ENCODE assay signal across 15 cellular contexts in the genomic region with DNA sequence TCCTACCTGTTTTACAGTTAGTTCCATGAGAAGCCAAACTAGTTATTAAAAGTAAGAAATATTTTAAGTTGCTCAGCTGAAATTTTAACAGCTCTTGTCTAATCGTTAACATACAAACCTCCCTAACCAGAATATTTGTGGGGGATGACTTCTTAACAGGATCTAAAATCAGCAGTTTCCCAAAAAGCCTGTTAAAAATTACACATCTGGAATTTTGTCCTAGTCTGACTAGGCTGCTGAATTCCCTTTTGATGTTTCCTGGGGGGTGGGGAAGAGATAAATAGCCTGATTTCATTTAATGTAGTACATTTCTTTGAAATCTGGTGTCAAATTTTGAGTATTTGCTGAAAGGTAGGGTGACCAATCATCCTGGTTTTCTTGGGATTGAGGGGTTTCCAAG.
"Had no signal": no experiment of that assay in that cellular context is flagged by ENCODE, and none has a peak within 500 bp of the region (broad histone marks: within the 10 kb centered on the region; RNA-seq: fewer than 3 reads in every experiment).

No MANE protein-coding gene starts in this region.

- H2AFZ ChIP-seq: parathyroid adenoma had no signal

- H3K4me3 Mint-ChIP-seq: activated CD4-positive, alpha-beta T cell treated with anti-CD3 and anti-CD28 coated beads, Interleukin-2, amount 10 ng/mL, durations not matched to agents 7 days and 5 days; activated naive CD4-positive, alpha-beta T cell treated with anti-CD3 and anti-CD28 coated beads, Interleukin-2, amount 10 ng/mL, durations not matched to agents 7 days and 5 days; immature natural killer cell; neural crest cell; T-helper 1 cell treated with Interleukin-12 subunit alpha and Interleukin-12 subunit beta and Interleukin-4 antibody, amounts not matched to agents 30 μg/mL and 1 μg/mL, for 36 hours had no signal

- H3K4me1 ChIP-seq: parathyroid adenoma had no signal

- H3K9me3 ChIP-seq: stomach, thoracic aorta had no signal

- H3K79me2 ChIP-seq: parathyroid adenoma had no signal

- H3K4me3 ChIP-seq: skin epidermis, stomach, thoracic aorta had no signal

- H3K27me3 Mint-ChIP-seq: activated CD4-positive, alpha-beta T cell treated with anti-CD3 and anti-CD28 coated beads, Interleukin-2, amount 10 ng/mL, durations not matched to agents 7 days and 5 days; activated naive CD4-positive, alpha-beta T cell treated with anti-CD3 and anti-CD28 coated beads, Interleukin-2, amount 10 ng/mL, durations not matched to agents 7 days and 5 days had no signal

- H3K27ac ChIP-seq: parathyroid adenoma, thoracic aorta had no signal

- H3K9me3 Mint-ChIP-seq: activated CD4-positive, alpha-beta T cell treated with anti-CD3 and anti-CD28 coated beads, Interleukin-2, amount 10 ng/mL, durations not matched to agents 7 days and 5 days; activated naive CD4-positive, alpha-beta T cell treated with anti-CD3 and anti-CD28 coated beads, Interleukin-2, amount 10 ng/mL, durations not matched to agents 7 days and 5 days; activated T-helper 2 cell treated with anti-CD3 and anti-CD28 coated beads, Interferon-gamma antibody, Interleukin-2, Interleukin-4, amounts not matched to agents 10 μg/mL and 5 μg/mL and 100 μg/mL, durations not matched to agents 14 hours and 24 hours and 36 hours; neural crest cell; T-helper 1 cell treated with Interleukin-12 subunit alpha and Interleukin-12 subunit beta and Interleukin-4 antibody, amounts not matched to agents 30 μg/mL and 1 μg/mL, for 36 hours had no signal

- H3K27ac Mint-ChIP-seq: activated CD4-positive, alpha-beta T cell treated with anti-CD3 and anti-CD28 coated beads, Interleukin-2, amount 10 ng/mL, durations not matched to agents 7 days and 5 days; activated naive CD4-positive, alpha-beta T cell treated with anti-CD3 and anti-CD28 coated beads, Interleukin-2, amount 10 ng/mL, durations not matched to agents 7 days and 5 days; activated T-helper 2 cell treated with anti-CD3 and anti-CD28 coated beads, Interferon-gamma antibody, Interleukin-2, Interleukin-4, amounts not matched to agents 10 μg/mL and 5 μg/mL and 100 μg/mL, durations not matched to agents 14 hours and 24 hours and 36 hours; immature natural killer cell; T-helper 1 cell treated with Interleukin-12 subunit alpha and Interleukin-12 subunit beta and Interleukin-4 antibody, amounts not matched to agents 30 μg/mL and 1 μg/mL, for 36 hours had no signal

- H3K4me1 Mint-ChIP-seq: activated CD4-positive, alpha-beta T cell treated with anti-CD3 and anti-CD28 coated beads, Interleukin-2, amount 10 ng/mL, durations not matched to agents 7 days and 5 days; activated naive CD4-positive, alpha-beta T cell treated with anti-CD3 and anti-CD28 coated beads, Interleukin-2, amount 10 ng/mL, durations not matched to agents 7 days and 5 days; immature natural killer cell had no signal

- H3K27me3 ChIP-seq: brain microvascular endothelial cell, stomach had no signal

- DNase-seq: activated CD4-positive, alpha-beta T cell treated with anti-CD3 and anti-CD28 coated beads, Interleukin-2, amount 10 ng/mL, durations not matched to agents 7 days and 5 days; activated CD4-positive, CD25-positive, alpha-beta regulatory T cell; activated CD8-positive, alpha-beta memory T cell treated with anti-CD3 and anti-CD28 coated beads for 24 hours; activated naive CD4-positive, alpha-beta T cell treated with anti-CD3 and anti-CD28 coated beads, Interleukin-2, amount 10 ng/mL, durations not matched to agents 7 days and 5 days; brain microvascular endothelial cell; dermis blood vessel endothelial cell; glutamatergic neuron; immature natural killer cell; stomach had no signal

- H3K36me3 Mint-ChIP-seq: activated naive CD4-positive, alpha-beta T cell treated with anti-CD3 and anti-CD28 coated beads, Interleukin-2, amount 10 ng/mL, durations not matched to agents 7 days and 5 days; immature natural killer cell had no signal

- H3K36me3 ChIP-seq: brain microvascular endothelial cell, stomach, thoracic aorta had no signal
